In genomic region chr10:8305871-8306652, GRCh38 we compare ENCODE assay signal across 26 cellular contexts.
A peak's percentile ranks its signal among the peaks of the same experiment; 100 is the strongest.
DNase-seq lines count a peak whose midpoint lies in the region; ATAC-seq and FAIRE-seq lines count a peak whose summit lies in the region.
"Had no signal": no experiment of that assay in that cellular context is flagged by ENCODE, and none has a peak within 500 bp of the region (broad histone marks: within the 10 kb centered on the region; RNA-seq: fewer than 3 reads in every experiment).

No MANE protein-coding gene starts in this region.

- no peaks in the 10 kb centered on the region for H3K27me3 Mint-ChIP-seq in activated naive CD8-positive, alpha-beta T cell treated with anti-CD3 and anti-CD28 coated beads for 36 hours
- H3K27me3 Mint-ChIP-seq: activated naive CD8-positive, alpha-beta T cell; stimulated activated naive CD8-positive, alpha-beta T cell treated with anti-CD3 and anti-CD28 coated beads, Interleukin-15, amount 100 ng/mL, for 72 hours had no signal

- H3K36me3 Mint-ChIP-seq in activated naive CD8-positive, alpha-beta T cell treated with anti-CD3 and anti-CD28 coated beads for 36 hours, result no peaks in the 10 kb centered on the region
- H3K36me3 Mint-ChIP-seq: activated naive CD8-positive, alpha-beta T cell; brain; CD8-positive, alpha-beta memory T cell had no signal

- no peak overlapping the region for H3K4ac ChIP-seq in trophoblast cell (ENCODE audit: low read depth, low read length)

- FAIRE-seq in RCC 7860 (lab: Jason Lieb, UNC), result no peak
- FAIRE-seq: GM12891 had no signal

- peak overlapping the region; percentile 3 for H2BK5ac ChIP-seq in trophoblast cell (ENCODE audit: low read depth, low read length, poor library complexity)

- H3K79me2 ChIP-seq in trophoblast cell (ENCODE audit: control insufficient read depth, insufficient read depth, low read length, poor library complexity), result peaks cover 3% of the 10 kb centered on the region

- peak overlapping the region; percentile 52 for H2BK120ac ChIP-seq in trophoblast cell (ENCODE audit: insufficient read depth, low read length, poor library complexity)

- H3K4me2 ChIP-seq in trophoblast cell (ENCODE audit: low read length), result no peak overlapping the region
- H3K4me2 ChIP-seq: PC-9 had no signal

- no peak overlapping the region for H3K4me3 Mint-ChIP-seq in activated naive CD8-positive, alpha-beta T cell treated with anti-CD3 and anti-CD28 coated beads for 36 hours
- H3K4me3 Mint-ChIP-seq: activated naive CD8-positive, alpha-beta T cell; activated T-cell treated with anti-CD3 and anti-CD28 coated beads, Interleukin-2, amount 50 U/mL, for 4 hours; brain; CD8-positive, alpha-beta memory T cell; neural crest cell; stimulated activated naive CD8-positive, alpha-beta T cell treated with anti-CD3 and anti-CD28 coated beads, Interleukin-15, amount 100 ng/mL, for 72 hours had no signal

- no peaks in the 10 kb centered on the region for H3K9me3 Mint-ChIP-seq in activated naive CD8-positive, alpha-beta T cell treated with anti-CD3 and anti-CD28 coated beads for 36 hours
- H3K9me3 Mint-ChIP-seq: activated T-cell treated with anti-CD3 and anti-CD28 coated beads, Interleukin-2, amount 50 U/mL, for 4 hours; CD8-positive, alpha-beta memory T cell; neural crest cell; stimulated activated naive CD8-positive, alpha-beta T cell treated with anti-CD3 and anti-CD28 coated beads, Interleukin-15, amount 100 ng/mL, for 72 hours had no signal

- no peak overlapping the region for H3K4me3 ChIP-seq in trophoblast cell (ENCODE audit: low read depth, low read length)
- H3K4me3 ChIP-seq: colonic mucosa, mucosa of descending colon, PC-9, psoas muscle, spleen, transverse colon had no signal

- H3K27ac Mint-ChIP-seq in activated naive CD8-positive, alpha-beta T cell treated with anti-CD3 and anti-CD28 coated beads for 36 hours, result no peak overlapping the region
- H3K27ac Mint-ChIP-seq: activated naive CD8-positive, alpha-beta T cell; brain; stimulated activated naive CD8-positive, alpha-beta T cell treated with anti-CD3 and anti-CD28 coated beads, Interleukin-15, amount 100 ng/mL, for 72 hours had no signal

- DNase-seq in HS-5 (ENCODE audit: low read depth) (peak; percentile 2), RCC 7860 (ENCODE audit: low spot score) (peak; percentile 18), caudate nucleus (lab: John Stamatoyannopoulos, UW) (peak in 24 of 61 donors; percentile 6 to 69 (median 27)), trophoblast cell (peak; percentile 80 to 87), NCI-H345 (lab: John Stamatoyannopoulos, UW) (no peak)
- DNase-seq in activated naive CD8-positive, alpha-beta T cell treated with anti-CD3 and anti-CD28 coated beads for 36 hours, result no peak
- DNase-seq: activated T-cell treated with anti-CD3 and anti-CD28 coated beads, Interleukin-2, amount 50 U/mL, for 4 hours; AML-193; CD8-positive, alpha-beta memory T cell; colonic mucosa; left ventricle myocardium superior; mucosa of descending colon; NCI-H1436 treated with DMSO at 0.1 percent for 48 hours; NCI-H2171; NCI-H748 treated with DMSO at 0.1 percent for 48 hours; PC-9; psoas muscle; spleen; stimulated activated CD4-positive, alpha-beta T cell treated with anti-CD3 and anti-CD28 coated beads, Interleukin-4, amount 100 ng/mL, for 24 hours; stimulated activated naive CD8-positive, alpha-beta T cell treated with anti-CD3 and anti-CD28 coated beads, Interleukin-15, amount 100 ng/mL, for 72 hours; transverse colon had no signal

- H3K9ac ChIP-seq in trophoblast cell (ENCODE audit: low read length), result no peak overlapping the region

- peak overlapping the region; percentile 21 for H2BK12ac ChIP-seq in trophoblast cell (ENCODE audit: low read length)

- no peaks in the 10 kb centered on the region for H3K27me3 ChIP-seq in trophoblast cell (ENCODE audit: insufficient read depth, low read length)
- H3K27me3 ChIP-seq: colonic mucosa, transverse colon had no signal

- no peak overlapping the region for H2AFZ ChIP-seq in trophoblast cell (ENCODE audit: insufficient read depth, low read length, poor library complexity)
- H2AFZ ChIP-seq: PC-9 had no signal

- WGBS in trophoblast cell (ENCODE audit: extremely low coverage, insufficient coverage, insufficient read length), result no CpG with 5 or more reads among the region's 9 CpGs

- H3K18ac ChIP-seq in trophoblast cell (ENCODE audit: low read length), result no peak overlapping the region

- H3K9me3 ChIP-seq in trophoblast cell (ENCODE audit: insufficient read depth, low read depth, low read length), result no peaks in the 10 kb centered on the region
- H3K9me3 ChIP-seq: colonic mucosa, mucosa of descending colon, psoas muscle, spleen, transverse colon had no signal

- peaks cover 3% of the 10 kb centered on the region for H3K4me1 Mint-ChIP-seq in activated naive CD8-positive, alpha-beta T cell treated with anti-CD3 and anti-CD28 coated beads for 36 hours
- H3K4me1 Mint-ChIP-seq: neural crest cell had no signal

- H4K12ac ChIP-seq in trophoblast cell (ENCODE audit: low read depth, low read length), result no peak overlapping the region

- H3K14ac ChIP-seq in trophoblast cell (ENCODE audit: low read length), result no peak overlapping the region

- H3K27ac ChIP-seq in caudate nucleus (ENCODE audit: low read depth, low read length) (peak overlapping the region; percentile 36), trophoblast cell (ENCODE audit: low read depth, low read length) (peak overlapping the region; percentile 36)
- H3K27ac ChIP-seq: colonic mucosa, PC-9, psoas muscle, spleen, transverse colon had no signal

- no peak for ATAC-seq in HG02885 (IDR thresholded peaks at IDR 0.05; ENCODE audit: poor library complexity, unreplicated experiment)
- ATAC-seq: left ventricle myocardium superior; mucosa of descending colon; psoas muscle; stimulated activated naive CD8-positive, alpha-beta T cell treated with anti-CD3 and anti-CD28 coated beads, Interleukin-15, amount 100 ng/mL, for 72 hours had no signal

- H3K4me1 ChIP-seq in trophoblast cell (ENCODE audit: control insufficient read depth in 1 of 2, insufficient read depth in 2 of 2, low read length in 2 of 2), result peaks cover 13 to 16% of the 10 kb centered on the region in 2 experiments
- H3K4me1 ChIP-seq: colonic mucosa, psoas muscle, spleen, transverse colon had no signal

- H2AK5ac ChIP-seq in trophoblast cell (ENCODE audit: low read length), result no peak overlapping the region

- peaks cover 19% of the 10 kb centered on the region for H3K79me1 ChIP-seq in trophoblast cell (ENCODE audit: low read length)

- no peak overlapping the region for H3K23ac ChIP-seq in trophoblast cell (ENCODE audit: low read length)

- H4K8ac ChIP-seq in trophoblast cell (ENCODE audit: low read depth, low read length), result no peak overlapping the region

- no peaks in the 10 kb centered on the region for H3K36me3 ChIP-seq in trophoblast cell (ENCODE audit: control insufficient read depth in 1 of 2, insufficient read depth in 2 of 2, low read length in 2 of 2)
- H3K36me3 ChIP-seq: colonic mucosa, spleen, transverse colon had no signal

- peak overlapping the region; percentile 61 for H4K91ac ChIP-seq in trophoblast cell (ENCODE audit: low read depth, low read length)

Comparison
In these comparisons a context has a peak if more than half of its experiments do, and no peak if none do; other contexts are left out.
1. DNase-seq: peak in HS-5 (single experiment), RCC 7860 (single experiment) and trophoblast cell (2 of 2); none in activated naive CD8-positive, alpha-beta T cell treated with anti-CD3 and anti-CD28 coated beads for 36 hours (single experiment) and NCI-H345 (single experiment).